18 cellular contexts compared by ENCODE assay signal in genomic region chr18:61159246-61159645, GRCh38.
A peak's percentile ranks its signal among the peaks of the same experiment; 100 is the strongest.
DNase-seq lines count a peak whose midpoint lies in the region; ATAC-seq and TF ChIP-seq lines count a peak whose summit lies in the region.
"Had no signal": no experiment of that assay in that cellular context is flagged by ENCODE, and none has a peak within 500 bp of the region (broad histone marks: within the 10 kb centered on the region; RNA-seq: fewer than 3 reads in every experiment).

No MANE protein-coding gene starts in this region.

- H3K9me3 Mint-ChIP-seq in activated naive CD4-positive, alpha-beta T cell treated with anti-CD3 and anti-CD28 coated beads, Interleukin-2, amount 50 U/mL, for 72 hours: peaks cover 8 to 11% of the 10 kb centered on the region in 2 donors

- H3K27ac ChIP-seq in OCI-LY3 (ENCODE audit: low read length) (no peak overlapping the region), ascending aorta (no peak overlapping the region)
- H3K27ac ChIP-seq: BLaER1 had no signal

- no peaks in the 10 kb centered on the region for H3K36me3 ChIP-seq in OCI-LY3 (replicated peaks; ENCODE audit: low read depth, low read length)
- no peaks in the 10 kb centered on the region for H3K36me3 ChIP-seq in ascending aorta
- H3K36me3 ChIP-seq: BE2C, BLaER1 had no signal

- H3K4me2 ChIP-seq in OCI-LY3 (ENCODE audit: low read length): peak overlapping the region; percentile 27
- H3K4me2 ChIP-seq: BLaER1 had no signal

- H3K4me1 ChIP-seq in OCI-LY3 (ENCODE audit: low read length) (peaks cover 10% of the 10 kb centered on the region), ascending aorta (no peaks in the 10 kb centered on the region)
- H3K4me1 ChIP-seq: BE2C, BLaER1 had no signal

- no peak overlapping the region for H3K9ac ChIP-seq in OCI-LY3 (ENCODE audit: low read length)
- H3K9ac ChIP-seq: BLaER1 had no signal

- no peak for ATAC-seq in activated naive CD4-positive, alpha-beta T cell treated with anti-CD3 and anti-CD28 coated beads, Interleukin-2, amount 50 U/mL, for 72 hours

- H3K9me3 ChIP-seq in OCI-LY3 (ENCODE audit: insufficient read depth, low read length): no peaks in the 10 kb centered on the region
- no peaks in the 10 kb centered on the region for H3K9me3 ChIP-seq in ascending aorta
- H3K9me3 ChIP-seq: BE2C, BLaER1 had no signal

- intact Hi-C loops in ascending aorta (cut with DNase I): no loop called here

- DNase-seq in NCI-H2227 (lab: John Stamatoyannopoulos, UW; ENCODE audit: unreplicated experiment) (peak; percentile 19), putamen (ENCODE audit: low spot score) (peak; percentile 53), ascending aorta (ENCODE audit: low spot score in 2 of 2) (no peak), mucosa of gallbladder (ENCODE audit: low spot score) (no peak)
- DNase-seq in activated naive CD4-positive, alpha-beta T cell treated with anti-CD3 and anti-CD28 coated beads, Interleukin-2, amount 50 U/mL, for 72 hours (ENCODE audit: low spot score in 2 of 2): no peak
- DNase-seq: 8988T; ACHN; BE2C; C1 segment of cervical spinal cord; CD4-positive, alpha-beta memory T cell; CD4-positive, CD25-positive, alpha-beta regulatory T cell; CD8-positive, alpha-beta memory T cell; COR-L47; DMS79 treated with DMSO at 0.1 percent for 48 hours; GF-D8 had no signal

- no peaks in the 10 kb centered on the region for H3K79me2 ChIP-seq in OCI-LY3 (ENCODE audit: low read length)

- TF ChIP-seq CTCF in OCI-LY3 (IDR thresholded peaks at IDR 0.05; ENCODE audit: low read depth, low read length): no peak
- no peak for TF ChIP-seq CTCF in ascending aorta (IDR thresholded peaks at IDR 0.05)

- H3K27me3 ChIP-seq in OCI-LY3 (ENCODE audit: low read depth, low read length) (no peaks in the 10 kb centered on the region), ascending aorta (no peaks in the 10 kb centered on the region)
- H3K27me3 ChIP-seq: BE2C, BLaER1 had no signal

- H4K20me1 ChIP-seq in OCI-LY3 (ENCODE audit: insufficient read depth, low read length): no peaks in the 10 kb centered on the region
- H4K20me1 ChIP-seq: BLaER1 had no signal

- no peak overlapping the region for H2AFZ ChIP-seq in OCI-LY3 (ENCODE audit: low read depth, low read length)

- H3K4me3 ChIP-seq in OCI-LY3 (ENCODE audit: low read length): no peak overlapping the region
- no peak overlapping the region for H3K4me3 ChIP-seq in ascending aorta
- H3K4me3 ChIP-seq: BLaER1 had no signal

- H3K27ac Mint-ChIP-seq in activated naive CD4-positive, alpha-beta T cell treated with anti-CD3 and anti-CD28 coated beads, Interleukin-2, amount 50 U/mL, for 72 hours: no peak overlapping the region
- H3K27ac Mint-ChIP-seq: CD4-positive, alpha-beta memory T cell; CD4-positive, CD25-positive, alpha-beta regulatory T cell; CD8-positive, alpha-beta memory T cell had no signal

- no peaks in the 10 kb centered on the region for H3K36me3 Mint-ChIP-seq in activated naive CD4-positive, alpha-beta T cell treated with anti-CD3 and anti-CD28 coated beads, Interleukin-2, amount 50 U/mL, for 72 hours
- H3K36me3 Mint-ChIP-seq: CD14-positive monocyte; CD4-positive, alpha-beta memory T cell; CD4-positive, CD25-positive, alpha-beta regulatory T cell; CD8-positive, alpha-beta memory T cell had no signal

Comparison
In these comparisons a context has a peak if more than half of its experiments do, and no peak if none do; other contexts are left out.
1. DNase-seq: peak in NCI-H2227 (single experiment) and putamen (single experiment); none in ascending aorta (0 of 2), mucosa of gallbladder (single experiment) and activated naive CD4-positive, alpha-beta T cell treated with anti-CD3 and anti-CD28 coated beads, Interleukin-2, amount 50 U/mL, for 72 hours (0 of 2).